Comparison of ENCODE assay signal across 1 cellular context in genomic region chr1:229875086-229875485, GRCh38.
TF ChIP-seq lines count a peak whose summit lies in the region.

No MANE protein-coding gene starts in this region.

TF ChIP-seq in A549, 52 proteins besides CTCF, POLR2A, EP300 and RAD21 (continued from another document):
- no peak for TF ChIP-seq REST (IDR thresholded peaks at IDR 0.05)
- TF ChIP-seq, protein P1, sequence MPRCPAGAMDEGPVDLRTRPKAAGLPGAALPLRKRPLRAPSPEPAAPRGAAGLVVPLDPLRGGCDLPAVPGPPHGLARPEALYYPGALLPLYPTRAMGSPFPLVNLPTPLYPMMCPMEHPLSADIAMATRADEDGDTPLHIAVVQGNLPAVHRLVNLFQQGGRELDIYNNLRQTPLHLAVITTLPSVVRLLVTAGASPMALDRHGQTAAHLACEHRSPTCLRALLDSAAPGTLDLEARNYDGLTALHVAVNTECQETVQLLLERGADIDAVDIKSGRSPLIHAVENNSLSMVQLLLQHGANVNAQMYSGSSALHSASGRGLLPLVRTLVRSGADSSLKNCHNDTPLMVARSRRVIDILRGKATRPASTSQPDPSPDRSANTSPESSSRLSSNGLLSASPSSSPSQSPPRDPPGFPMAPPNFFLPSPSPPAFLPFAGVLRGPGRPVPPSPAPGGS (IDR thresholded peaks at IDR 0.05): no peak
- TF ChIP-seq RFX5 (IDR thresholded peaks at IDR 0.05): no peak
- no peak for TF ChIP-seq CEBPB (IDR thresholded peaks at IDR 0.05)
- TF ChIP-seq ZSCAN20 (CRISPR knock-in tag; IDR thresholded peaks at IDR 0.05): no peak
- TF ChIP-seq CHD2 (IDR thresholded peaks at IDR 0.05; ENCODE audit: low read length, partially characterized antibody): no peak
- TF ChIP-seq NPAS2 (CRISPR knock-in tag; IDR thresholded peaks at IDR 0.05; ENCODE audit: borderline replicate concordance): no peak
